ENCODE assay signal across 8 cellular contexts in genomic region chr11:66616379-66617147, GRCh38. TPM values are rescaled to one million over a fixed set of nuclear protein-coding genes. Genes with fewer than 3 reads are reported as not detected.
DNase-seq lines count a peak whose midpoint lies in the region; ATAC-seq lines count a peak whose summit lies in the region.

RBM14 (plus strand) TSS chr11:66616630; CDS start chr11:66616721, 91 bp downstream.

- H3K27me3 ChIP-seq in BLaER1, result no peaks in the 10 kb centered on the region

- ATAC-seq in GM19328 (IDR thresholded peaks at IDR 0.05; ENCODE audit: unreplicated experiment) (peak; percentile 88), HG03520 (IDR thresholded peaks at IDR 0.05; ENCODE audit: unreplicated experiment) (peak; percentile 93)

- POLR2A ChIA-PET in activated CD4-positive, alpha-beta T cell treated with anti-CD3 and anti-CD28 coated beads, Interleukin-2, amount 10 ng/mL, durations not matched to agents 7 days and 5 days (lab: Charles Lee), result interaction anchor here (0.5 to 0.6 kb wide), 3 partner anchors 16 to 62 kb away, joined by 4 to 7 read pairs (median 4); partner anchors contain the start of gene RBM4B

- peaks cover 37% of the 10 kb centered on the region for H3K36me3 ChIP-seq in BLaER1

- peaks cover 45% of the 10 kb centered on the region for H3K4me1 Mint-ChIP-seq in activated CD4-positive, alpha-beta T cell treated with anti-CD3 and anti-CD28 coated beads, Interleukin-2, amount 10 ng/mL, durations not matched to agents 7 days and 5 days

- CTCF ChIA-PET in activated CD4-positive, alpha-beta T cell treated with anti-CD3 and anti-CD28 coated beads, Interleukin-2, amount 10 ng/mL, durations not matched to agents 7 days and 5 days (lab: Charles Lee), result interaction anchor here (0.6 to 1.9 kb wide), 11 partner anchors 12 to 1504 kb away, joined by 3 to 7 read pairs (median 3); partner anchors contain the start of genes CCDC87, CCS, CTSF and RBM4

- DNase-seq in NCI-H69 (lab: John Stamatoyannopoulos, UW) (peak; percentile 100), cortex of kidney (lab: John Stamatoyannopoulos, UW) (peak; percentile 90), left kidney (ENCODE audit: low read depth, low spot score) (peak; percentile 100)
- DNase-seq in activated CD4-positive, alpha-beta T cell treated with anti-CD3 and anti-CD28 coated beads, Interleukin-2, amount 10 ng/mL, durations not matched to agents 7 days and 5 days, result peak; percentile 99
- DNase-seq in stimulated activated CD4-positive, alpha-beta T cell treated with anti-CD3 and anti-CD28 coated beads, Interleukin-2, amount 100 ng/mL, for 24 hours, result peak; percentile 97 to 98

- peak within 1 kb of the TSS; percentile 97 for H3K4me2 ChIP-seq in BLaER1

- H3K27ac ChIP-seq in BLaER1, result peak within 1 kb of the TSS; percentile 97

- H3K36me3 Mint-ChIP-seq in activated CD4-positive, alpha-beta T cell treated with anti-CD3 and anti-CD28 coated beads, Interleukin-2, amount 10 ng/mL, durations not matched to agents 7 days and 5 days (ENCODE audit: low read depth), result peaks cover 49% of the 10 kb centered on the region

- peaks cover 62% of the 10 kb centered on the region for H3K4me1 ChIP-seq in BLaER1

- peaks cover 51% of the 10 kb centered on the region for H4K20me1 ChIP-seq in BLaER1

- H3K27me3 Mint-ChIP-seq in activated CD4-positive, alpha-beta T cell treated with anti-CD3 and anti-CD28 coated beads, Interleukin-2, amount 10 ng/mL, durations not matched to agents 7 days and 5 days, result no peaks in the 10 kb centered on the region

- peak within 1 kb of the TSS; percentile 97 for H3K9ac ChIP-seq in BLaER1

- peak within 1 kb of the TSS; percentile 99 for H3K27ac Mint-ChIP-seq in activated CD4-positive, alpha-beta T cell treated with anti-CD3 and anti-CD28 coated beads, Interleukin-2, amount 10 ng/mL, durations not matched to agents 7 days and 5 days

- peaks cover 2% of the 10 kb centered on the region for H3K9me3 Mint-ChIP-seq in activated CD4-positive, alpha-beta T cell treated with anti-CD3 and anti-CD28 coated beads, Interleukin-2, amount 10 ng/mL, durations not matched to agents 7 days and 5 days

- H3K4me3 ChIP-seq in BLaER1, result peak within 1 kb of the TSS; percentile 99

- no peaks in the 10 kb centered on the region for H3K9me3 ChIP-seq in BLaER1

- H3K4me3 Mint-ChIP-seq in activated CD4-positive, alpha-beta T cell treated with anti-CD3 and anti-CD28 coated beads, Interleukin-2, amount 10 ng/mL, durations not matched to agents 7 days and 5 days, result peak within 1 kb of the TSS; percentile 98

RNA-seq across cellular contexts. Expression of gene RBM14, which starts in this region (rescaled TPM):
- total RNA-seq in activated CD4-positive, alpha-beta T cell treated with anti-CD3 and anti-CD28 coated beads, Interleukin-2, amount 10 ng/mL, durations not matched to agents 7 days and 5 days, result 100 to 1,000 TPM; 124 to 140 TPM

Comparison
In these comparisons a context has a peak if more than half of its experiments do, and no peak if none do; other contexts are left out.
1. Peak in every context shown above with its lines: DNase-seq, ATAC-seq, H3K4me3 ChIP-seq and H3K27ac ChIP-seq.